Comparison of ENCODE assay signal across 2 cellular contexts in the genomic region with DNA sequence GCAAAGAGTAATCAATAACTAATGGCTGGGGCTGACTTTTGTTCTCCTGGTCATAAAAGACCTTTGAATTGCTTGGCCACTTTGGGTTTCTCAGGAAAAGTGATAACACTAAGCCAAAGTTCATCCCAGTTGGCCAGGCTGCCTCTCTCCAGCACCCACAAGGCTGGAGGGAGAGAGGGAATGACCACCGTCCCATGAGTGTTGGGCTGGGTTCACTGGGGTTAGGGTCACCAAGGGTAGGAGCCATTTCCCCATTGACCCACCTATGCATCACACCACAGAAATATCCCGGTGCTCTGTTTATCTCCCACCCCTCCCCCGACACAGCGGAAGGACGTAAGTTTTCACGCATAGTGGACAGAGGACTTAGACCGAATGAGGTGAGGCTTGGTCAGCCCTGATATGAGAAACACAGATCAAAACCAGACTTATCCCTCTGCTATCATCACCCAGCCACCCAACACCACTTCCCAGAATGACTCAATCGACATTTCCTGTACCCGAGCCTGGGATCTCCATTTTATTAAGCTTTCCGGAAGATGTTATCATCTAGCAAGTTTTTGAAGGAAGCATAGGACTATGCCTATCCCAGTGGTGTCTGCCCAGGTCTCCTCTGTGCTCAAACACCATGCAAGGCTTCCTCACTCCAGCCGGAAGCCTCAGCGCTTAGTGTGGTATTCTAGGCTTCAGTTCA.
TF ChIP-seq lines count a peak whose summit lies in the region.

No MANE protein-coding gene starts in this region.

TF ChIP-seq in A549, 52 proteins besides CTCF, POLR2A, EP300 and RAD21:
- TF ChIP-seq E2F6 (IDR thresholded peaks at IDR 0.05; ENCODE audit: borderline replicate concordance, low read depth) = no peak
- TF ChIP-seq JUNB (IDR thresholded peaks at IDR 0.05) = no peak
- no peak for TF ChIP-seq ZSCAN20 (CRISPR knock-in tag; IDR thresholded peaks at IDR 0.05)
- no peak for TF ChIP-seq USF2 (IDR thresholded peaks at IDR 0.05)
- TF ChIP-seq RFX5 (IDR thresholded peaks at IDR 0.05) = no peak
- TF ChIP-seq, protein P1, sequence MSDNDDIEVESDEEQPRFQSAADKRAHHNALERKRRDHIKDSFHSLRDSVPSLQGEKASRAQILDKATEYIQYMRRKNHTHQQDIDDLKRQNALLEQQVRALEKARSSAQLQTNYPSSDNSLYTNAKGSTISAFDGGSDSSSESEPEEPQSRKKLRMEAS (IDR thresholded peaks at IDR 0.05) = no peak
- no peak for TF ChIP-seq KDM1A (IDR thresholded peaks at IDR 0.05; ENCODE audit: low read depth)
- no peak for TF ChIP-seq TFCP2L1 (CRISPR knock-in tag; IDR thresholded peaks at IDR 0.05)
- TF ChIP-seq CBX8 (IDR thresholded peaks at IDR 0.05) = no peak
- no peak for TF ChIP-seq POLR2AphosphoS2 (conservative IDR thresholded peaks at IDR 0.05; ENCODE audit: low read length)
- no peak for TF ChIP-seq NR3C1 (IDR thresholded peaks at IDR 0.05)
- TF ChIP-seq CBX2 (IDR thresholded peaks at IDR 0.05; ENCODE audit: borderline replicate concordance, low read depth) = no peak
- TF ChIP-seq CEBPB (IDR thresholded peaks at IDR 0.05) = no peak
- no peak for TF ChIP-seq ZC3H11A (IDR thresholded peaks at IDR 0.05)
- no peak for TF ChIP-seq KDM5A (IDR thresholded peaks at IDR 0.05)
- TF ChIP-seq, protein P2, sequence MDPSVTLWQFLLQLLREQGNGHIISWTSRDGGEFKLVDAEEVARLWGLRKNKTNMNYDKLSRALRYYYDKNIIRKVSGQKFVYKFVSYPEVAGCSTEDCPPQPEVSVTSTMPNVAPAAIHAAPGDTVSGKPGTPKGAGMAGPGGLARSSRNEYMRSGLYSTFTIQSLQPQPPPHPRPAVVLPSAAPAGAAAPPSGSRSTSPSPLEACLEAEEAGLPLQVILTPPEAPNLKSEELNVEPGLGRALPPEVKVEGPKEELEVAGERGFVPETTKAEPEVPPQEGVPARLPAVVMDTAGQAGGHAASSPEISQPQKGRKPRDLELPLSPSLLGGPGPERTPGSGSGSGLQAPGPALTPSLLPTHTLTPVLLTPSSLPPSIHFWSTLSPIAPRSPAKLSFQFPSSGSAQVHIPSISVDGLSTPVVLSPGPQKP (IDR thresholded peaks at IDR 0.05; ENCODE audit: low read depth, low read length) = no peak

TF ChIP-seq in HepG2, 621 proteins besides CTCF, POLR2A, EP300 and RAD21 (continues in another document):
- no peak for TF ChIP-seq PHF5A (CRISPR knock-in tag; IDR thresholded peaks at IDR 0.05; ENCODE audit: low read depth, unreplicated experiment)
- no peak for TF ChIP-seq THAP7 (CRISPR knock-in tag; IDR thresholded peaks at IDR 0.05)
- TF ChIP-seq ZNF274 (CRISPR knock-in tag; IDR thresholded peaks at IDR 0.05) = no peak
- 0 out of 2 replicates have a peak, but pooled peaks have one; percentile 9 for TF ChIP-seq ZNF644 (CRISPR knock-in tag; IDR thresholded peaks at IDR 0.05; ENCODE audit: low read depth)
- TF ChIP-seq FOSL2 (CRISPR knock-in tag; IDR thresholded peaks at IDR 0.05) = no peak
- no peak for TF ChIP-seq NFKB2 (CRISPR knock-in tag; IDR thresholded peaks at IDR 0.05; ENCODE audit: borderline replicate concordance)
- no peak for TF ChIP-seq SNAPC4 (CRISPR knock-in tag; IDR thresholded peaks at IDR 0.05)
- no peak for TF ChIP-seq ZNF747 (CRISPR knock-in tag; IDR thresholded peaks at IDR 0.05; ENCODE audit: borderline replicate concordance)
- no peak for TF ChIP-seq ZKSCAN8 (CRISPR knock-in tag; IDR thresholded peaks at IDR 0.05; ENCODE audit: borderline replicate concordance)
- no peak for TF ChIP-seq ZMYM2 (CRISPR knock-in tag; IDR thresholded peaks at IDR 0.05)
- TF ChIP-seq GABPA (IDR thresholded peaks at IDR 0.05; ENCODE audit: low read depth, low read length) = no peak
- no peak for TF ChIP-seq GABPA (CRISPR knock-in tag; IDR thresholded peaks at IDR 0.05; ENCODE audit: low read depth)
- no peak for TF ChIP-seq ZNF333 (CRISPR knock-in tag; IDR thresholded peaks at IDR 0.05; ENCODE audit: borderline replicate concordance)
- no peak for TF ChIP-seq ZFP1 (CRISPR knock-in tag; IDR thresholded peaks at IDR 0.05)
- no peak for TF ChIP-seq ZBTB34 (CRISPR knock-in tag; IDR thresholded peaks at IDR 0.05)
- TF ChIP-seq TARDBP (CRISPR knock-in tag; IDR thresholded peaks at IDR 0.05) = no peak
- no peak for TF ChIP-seq ZNF230 (CRISPR knock-in tag; IDR thresholded peaks at IDR 0.05)
- TF ChIP-seq BRF2 (CRISPR knock-in tag; IDR thresholded peaks at IDR 0.05) = no peak
- peak; percentile 50 for TF ChIP-seq HNF4A (CRISPR knock-in tag; IDR thresholded peaks at IDR 0.05)
- TF ChIP-seq RXRA (CRISPR knock-in tag; IDR thresholded peaks at IDR 0.05) = peak; percentile 34; the same call in 1 of the 2 replicates
- TF ChIP-seq TOPORS (CRISPR knock-in tag; IDR thresholded peaks at IDR 0.05) = 0 out of 2 replicates have a peak, but pooled peaks have one; percentile 15
- TF ChIP-seq ZNF180 (CRISPR knock-in tag; IDR thresholded peaks at IDR 0.05; ENCODE audit: borderline replicate concordance, low read depth) = no peak
- TF ChIP-seq, protein P3, sequence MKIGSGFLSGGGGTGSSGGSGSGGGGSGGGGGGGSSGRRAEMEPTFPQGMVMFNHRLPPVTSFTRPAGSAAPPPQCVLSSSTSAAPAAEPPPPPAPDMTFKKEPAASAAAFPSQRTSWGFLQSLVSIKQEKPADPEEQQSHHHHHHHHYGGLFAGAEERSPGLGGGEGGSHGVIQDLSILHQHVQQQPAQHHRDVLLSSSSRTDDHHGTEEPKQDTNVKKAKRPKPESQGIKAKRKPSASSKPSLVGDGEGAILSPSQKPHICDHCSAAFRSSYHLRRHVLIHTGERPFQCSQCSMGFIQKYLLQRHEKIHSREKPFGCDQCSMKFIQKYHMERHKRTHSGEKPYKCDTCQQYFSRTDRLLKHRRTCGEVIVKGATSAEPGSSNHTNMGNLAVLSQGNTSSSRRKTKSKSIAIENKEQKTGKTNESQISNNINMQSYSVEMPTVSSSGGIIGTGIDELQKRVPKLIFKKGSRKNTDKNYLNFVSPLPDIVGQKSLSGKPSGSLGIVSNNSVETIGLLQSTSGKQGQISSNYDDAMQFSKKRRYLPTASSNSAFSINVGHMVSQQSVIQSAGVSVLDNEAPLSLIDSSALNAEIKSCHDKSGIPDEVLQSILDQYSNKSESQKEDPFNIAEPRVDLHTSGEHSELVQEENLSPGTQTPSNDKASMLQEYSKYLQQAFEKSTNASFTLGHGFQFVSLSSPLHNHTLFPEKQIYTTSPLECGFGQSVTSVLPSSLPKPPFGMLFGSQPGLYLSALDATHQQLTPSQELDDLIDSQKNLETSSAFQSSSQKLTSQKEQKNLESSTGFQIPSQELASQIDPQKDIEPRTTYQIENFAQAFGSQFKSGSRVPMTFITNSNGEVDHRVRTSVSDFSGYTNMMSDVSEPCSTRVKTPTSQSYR (CRISPR knock-in tag; IDR thresholded peaks at IDR 0.05; ENCODE audit: borderline replicate concordance) = 0 out of 2 replicates have a peak, but pooled peaks have one; percentile 19
- TF ChIP-seq CCDC6 (CRISPR knock-in tag; IDR thresholded peaks at IDR 0.05) = no peak
- no peak for TF ChIP-seq GTF3A (CRISPR knock-in tag; conservative IDR thresholded peaks at IDR 0.05)
- TF ChIP-seq ZNF260 (CRISPR knock-in tag; IDR thresholded peaks at IDR 0.05; ENCODE audit: borderline replicate concordance, low read depth) = no peak
- no peak for TF ChIP-seq CREBL2 (CRISPR knock-in tag; IDR thresholded peaks at IDR 0.05; ENCODE audit: borderline replicate concordance)
- TF ChIP-seq, protein P4, sequence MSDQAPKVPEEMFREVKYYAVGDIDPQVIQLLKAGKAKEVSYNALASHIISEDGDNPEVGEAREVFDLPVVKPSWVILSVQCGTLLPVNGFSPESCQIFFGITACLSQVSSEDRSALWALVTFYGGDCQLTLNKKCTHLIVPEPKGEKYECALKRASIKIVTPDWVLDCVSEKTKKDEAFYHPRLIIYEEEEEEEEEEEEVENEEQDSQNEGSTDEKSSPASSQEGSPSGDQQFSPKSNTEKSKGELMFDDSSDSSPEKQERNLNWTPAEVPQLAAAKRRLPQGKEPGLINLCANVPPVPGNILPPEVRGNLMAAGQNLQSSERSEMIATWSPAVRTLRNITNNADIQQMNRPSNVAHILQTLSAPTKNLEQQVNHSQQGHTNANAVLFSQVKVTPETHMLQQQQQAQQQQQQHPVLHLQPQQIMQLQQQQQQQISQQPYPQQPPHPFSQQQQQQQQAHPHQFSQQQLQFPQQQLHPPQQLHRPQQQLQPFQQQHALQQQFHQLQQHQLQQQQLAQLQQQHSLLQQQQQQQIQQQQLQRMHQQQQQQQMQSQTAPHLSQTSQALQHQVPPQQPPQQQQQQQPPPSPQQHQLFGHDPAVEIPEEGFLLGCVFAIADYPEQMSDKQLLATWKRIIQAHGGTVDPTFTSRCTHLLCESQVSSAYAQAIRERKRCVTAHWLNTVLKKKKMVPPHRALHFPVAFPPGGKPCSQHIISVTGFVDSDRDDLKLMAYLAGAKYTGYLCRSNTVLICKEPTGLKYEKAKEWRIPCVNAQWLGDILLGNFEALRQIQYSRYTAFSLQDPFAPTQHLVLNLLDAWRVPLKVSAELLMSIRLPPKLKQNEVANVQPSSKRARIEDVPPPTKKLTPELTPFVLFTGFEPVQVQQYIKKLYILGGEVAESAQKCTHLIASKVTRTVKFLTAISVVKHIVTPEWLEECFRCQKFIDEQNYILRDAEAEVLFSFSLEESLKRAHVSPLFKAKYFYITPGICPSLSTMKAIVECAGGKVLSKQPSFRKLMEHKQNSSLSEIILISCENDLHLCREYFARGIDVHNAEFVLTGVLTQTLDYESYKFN (CRISPR knock-in tag; conservative IDR thresholded peaks at IDR 0.05) = peak; percentile 25; the same call in 1 of the 2 replicates
- peak; percentile 46; the same call in 1 of the 2 replicates for TF ChIP-seq HNF4G (IDR thresholded peaks at IDR 0.05; ENCODE audit: borderline replicate concordance, low read depth, low read length)
- no peak for TF ChIP-seq HNF4G (CRISPR knock-in tag; IDR thresholded peaks at IDR 0.05; ENCODE audit: borderline replicate concordance, low read depth)
- no peak for TF ChIP-seq SRF (IDR thresholded peaks at IDR 0.05; ENCODE audit: low read depth, low read length)
